Comparison of ENCODE assay signal across 21 cellular contexts in the genomic region with DNA sequence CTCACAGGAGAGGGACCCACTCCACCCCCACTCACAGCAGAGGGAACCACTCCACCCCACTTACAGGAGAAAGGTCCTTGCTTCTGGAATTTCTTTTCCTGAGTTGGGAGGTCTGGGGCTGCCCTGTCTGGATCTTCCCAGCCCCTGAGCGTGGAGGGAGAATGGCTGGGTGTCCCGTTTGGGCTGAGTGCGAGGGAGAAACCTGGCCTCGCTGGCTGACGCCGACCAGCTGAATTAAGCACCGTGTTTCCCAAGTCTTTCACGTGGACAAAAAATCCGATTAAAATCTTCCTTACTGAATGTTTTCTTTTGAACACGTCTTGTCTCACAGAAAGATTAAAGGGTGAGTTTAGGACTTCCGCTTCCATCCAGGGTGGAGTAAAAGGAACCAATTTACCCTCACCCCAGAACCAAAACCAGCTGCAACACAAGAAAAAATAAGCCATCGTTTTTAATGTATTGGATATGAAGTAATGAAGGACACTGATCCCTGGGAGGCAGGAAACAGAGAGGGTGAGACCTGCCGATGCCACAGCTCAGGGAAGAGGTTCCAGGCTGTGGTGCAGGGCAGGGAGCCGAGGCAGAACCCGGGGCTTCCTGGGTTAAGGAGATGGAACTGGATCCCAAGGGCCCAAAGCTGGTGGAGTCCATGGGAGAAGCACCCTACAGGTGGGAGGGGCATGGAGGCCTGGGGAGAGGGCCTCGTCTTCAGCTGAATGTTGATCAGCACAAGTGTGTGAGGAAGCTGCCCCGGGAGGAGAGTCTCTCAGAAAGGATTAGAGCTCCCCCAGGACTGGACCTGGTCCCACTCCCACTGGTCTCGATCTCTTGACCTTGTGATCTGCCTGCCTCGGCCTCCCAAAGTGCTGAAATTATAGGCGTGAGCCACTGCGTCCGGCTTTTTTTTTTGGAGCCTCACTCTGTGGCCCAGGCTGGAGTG.
"Had no signal": no experiment of that assay in that cellular context is flagged by ENCODE, and none has a peak within 500 bp of the region (broad histone marks: within the 10 kb centered on the region; RNA-seq: fewer than 3 reads in every experiment).

No MANE protein-coding gene starts in this region.

- H3K36me3 ChIP-seq: adrenal gland, ascending aorta, colonic mucosa, heart left ventricle, right lobe of liver, thoracic aorta had no signal

- H3K9me3 Mint-ChIP-seq: activated CD4-positive, alpha-beta T cell treated with anti-CD3 and anti-CD28 coated beads, Interleukin-2, amount 10 ng/mL, durations not matched to agents 24 days and 14 days; activated CD8-positive, alpha-beta T cell treated with anti-CD3 and anti-CD28 coated beads for 36 hours; activated T-cell treated with anti-CD3 and anti-CD28 coated beads, Interleukin-2, amount 50 U/mL, for 72 hours; central memory CD8-positive, alpha-beta T cell; T-helper 1 cell treated with Interleukin-12 subunit alpha and Interleukin-12 subunit beta and Interleukin-4 antibody, amounts not matched to agents 30 μg/mL and 1 μg/mL, for 36 hours; type B pancreatic cell had no signal

- H3K4me3 Mint-ChIP-seq: activated CD4-positive, alpha-beta T cell treated with anti-CD3 and anti-CD28 coated beads, Interleukin-2, amount 10 ng/mL, durations not matched to agents 24 days and 14 days; activated CD8-positive, alpha-beta T cell treated with anti-CD3 and anti-CD28 coated beads for 36 hours; activated T-cell treated with anti-CD3 and anti-CD28 coated beads, Interleukin-2, amount 50 U/mL, for 72 hours; central memory CD8-positive, alpha-beta T cell; T-helper 1 cell treated with Interleukin-12 subunit alpha and Interleukin-12 subunit beta and Interleukin-4 antibody, amounts not matched to agents 30 μg/mL and 1 μg/mL, for 36 hours; type B pancreatic cell had no signal

- H3K27me3 Mint-ChIP-seq: activated CD4-positive, alpha-beta T cell treated with anti-CD3 and anti-CD28 coated beads, Interleukin-2, amount 10 ng/mL, durations not matched to agents 24 days and 14 days; activated CD8-positive, alpha-beta T cell treated with anti-CD3 and anti-CD28 coated beads for 36 hours; central memory CD8-positive, alpha-beta T cell had no signal

- DNase-seq: activated CD4-positive, alpha-beta T cell treated with anti-CD3 and anti-CD28 coated beads, Interleukin-2, amount 10 ng/mL, durations not matched to agents 24 days and 14 days; activated CD8-positive, alpha-beta T cell treated with anti-CD3 and anti-CD28 coated beads for 36 hours; activated effector memory CD4-positive, alpha-beta T cell treated with Interleukin-2 at 50 U/mL for 16 hours; activated naive CD4-positive, alpha-beta T cell treated with anti-CD3 and anti-CD28 coated beads, Interleukin-2, amount 50 U/mL, for 16 hours; activated T-cell treated with anti-CD3 and anti-CD28 coated beads, Interleukin-2, amount 50 U/mL, for 72 hours; colonic mucosa; heart left ventricle; mucosa of descending colon; nucleus accumbens; stimulated activated CD4-positive, alpha-beta T cell treated with anti-CD3 and anti-CD28 coated beads, Interleukin-15, amount 100 ng/mL, for 24 hours; stimulated activated CD4-positive, alpha-beta T cell treated with anti-CD3 and anti-CD28 coated beads, Interleukin-2, amount 100 ng/mL, for 48 hours; stimulated activated naive CD4-positive, alpha-beta T cell; T1000 had no signal

- H3K9me3 ChIP-seq: adrenal gland, ascending aorta, colonic mucosa, heart left ventricle, mucosa of descending colon, right lobe of liver, thoracic aorta had no signal

- H3K27ac Mint-ChIP-seq: activated CD4-positive, alpha-beta T cell treated with anti-CD3 and anti-CD28 coated beads, Interleukin-2, amount 10 ng/mL, durations not matched to agents 24 days and 14 days; activated CD8-positive, alpha-beta T cell treated with anti-CD3 and anti-CD28 coated beads for 36 hours; activated T-cell treated with anti-CD3 and anti-CD28 coated beads, Interleukin-2, amount 50 U/mL, for 72 hours; T-helper 1 cell treated with Interleukin-12 subunit alpha and Interleukin-12 subunit beta and Interleukin-4 antibody, amounts not matched to agents 30 μg/mL and 1 μg/mL, for 36 hours; type B pancreatic cell had no signal

- ATAC-seq: activated CD8-positive, alpha-beta T cell treated with anti-CD3 and anti-CD28 coated beads for 36 hours; activated T-cell treated with anti-CD3 and anti-CD28 coated beads, Interleukin-2, amount 50 U/mL, for 72 hours; heart left ventricle; mucosa of descending colon; right lobe of liver had no signal

- H3K27me3 ChIP-seq: adrenal gland, ascending aorta, colonic mucosa, right lobe of liver had no signal

- H3K36me3 Mint-ChIP-seq: type B pancreatic cell had no signal

- H3K4me3 ChIP-seq: adrenal gland, ascending aorta, colonic mucosa, heart left ventricle, mucosa of descending colon, right lobe of liver, skin epidermis, thoracic aorta had no signal

- H3K4me1 ChIP-seq: adrenal gland, ascending aorta had no signal

- H3K27ac ChIP-seq: adrenal gland, ascending aorta, colonic mucosa, heart left ventricle, right lobe of liver, skin epidermis, thoracic aorta had no signal
